Comparison of ENCODE assay signal across 15 cellular contexts in genomic region chr4:43316813-43317212, GRCh38.
"Had no signal": no experiment of that assay in that cellular context is flagged by ENCODE, and none has a peak within 500 bp of the region (broad histone marks: within the 10 kb centered on the region; RNA-seq: fewer than 3 reads in every experiment).

No MANE protein-coding gene starts in this region.

- ATAC-seq: activated CD8-positive, alpha-beta T cell treated with anti-CD3 and anti-CD28 coated beads for 36 hours; activated T-cell treated with anti-CD3 and anti-CD28 coated beads, Interleukin-2, amount 50 U/mL, for 4 hours; natural killer cell treated with Interleukin-12 subunit alpha and Interleukin-12 subunit beta and Interleukin-15 and Interleukin-18, amount 100 ng/mL, for 72 hours had no signal

- H3K36me3 ChIP-seq: suprapubic skin, upper lobe of left lung had no signal

- H3K4me3 ChIP-seq: smooth muscle cell, suprapubic skin, upper lobe of left lung had no signal

- H3K9me3 ChIP-seq: suprapubic skin, upper lobe of left lung had no signal

- H3K4me1 ChIP-seq: suprapubic skin, upper lobe of left lung had no signal

- H3K27ac ChIP-seq: suprapubic skin, upper lobe of left lung had no signal

- DNase-seq: activated B cell treated with CpG ODN at 0.5 μM for 24 hours; activated CD4-positive, alpha-beta T cell treated with anti-CD3 and anti-CD28 coated beads for 48 hours; activated CD8-positive, alpha-beta T cell treated with anti-CD3 and anti-CD28 coated beads for 36 hours; activated gamma-delta T cell; activated T-cell treated with anti-CD3 and anti-CD28 coated beads, Interleukin-2, amount 50 U/mL, for 4 hours; amygdala; glutamatergic neuron; mesendoderm; posterior cingulate gyrus; SW 1271; upper lobe of left lung had no signal

- FAIRE-seq: TTC549 had no signal

- H3K27me3 ChIP-seq: suprapubic skin, upper lobe of left lung had no signal
